Comparison of ENCODE assay signal across 20 cellular contexts in genomic region chr5:81290146-81290545, GRCh38. TPM values are rescaled to one million over a fixed set of nuclear protein-coding genes. Genes with fewer than 3 reads are reported as not detected.
"Had no signal": no experiment of that assay in that cellular context is flagged by ENCODE, and none has a peak within 500 bp of the region (broad histone marks: within the 10 kb centered on the region; RNA-seq: fewer than 3 reads in every experiment).

No MANE protein-coding gene starts in this region.

- H3K4me1 ChIP-seq: esophagus muscularis mucosa, heart left ventricle, right atrium auricular region, sigmoid colon had no signal

- H3K27me3 ChIP-seq: esophagus muscularis mucosa, heart left ventricle, neutrophil, right atrium auricular region, sigmoid colon, stomach had no signal

- H3K9me3 ChIP-seq: neutrophil had no signal

- ATAC-seq: effector memory CD8-positive, alpha-beta T cell; heart left ventricle; left lobe of liver; mucosa of descending colon; naive thymus-derived CD8-positive, alpha-beta T cell had no signal

- H3K36me3 ChIP-seq: neutrophil, sigmoid colon had no signal

- H3K27ac ChIP-seq: epithelial cell of prostate, esophagus muscularis mucosa, heart left ventricle, neutrophil, right atrium auricular region, sigmoid colon, stomach had no signal

- H3K27me3 Mint-ChIP-seq: effector memory CD8-positive, alpha-beta T cell; naive thymus-derived CD8-positive, alpha-beta T cell had no signal

- DNase-seq: effector memory CD8-positive, alpha-beta T cell; heart left ventricle; hippocampal formation; islet precursor cell; mammary epithelial cell; mucosa of descending colon; naive thymus-derived CD8-positive, alpha-beta T cell; sigmoid colon; small intestine; stimulated activated CD4-positive, alpha-beta T cell treated with anti-CD3 and anti-CD28 coated beads, Interleukin-12 subunit alpha, Interleukin-12 subunit beta, amount 100 ng/mL, for 4 hours; stimulated activated naive CD4-positive, alpha-beta T cell; stomach; substantia nigra; trophoblast cell had no signal

- H3K4me3 ChIP-seq: esophagus muscularis mucosa, heart left ventricle, mucosa of descending colon, right atrium auricular region, sigmoid colon, stomach had no signal

- H3K4me3 Mint-ChIP-seq: effector memory CD8-positive, alpha-beta T cell had no signal

RNA-seq across cellular contexts. Expression of gene CKMT2, which starts 57.0 kb away (rescaled TPM):
- total RNA-seq: glomerular endothelial cell had no signal
